2 cellular contexts compared by ENCODE assay signal in genomic region chr1:212862111-212862690, GRCh38.
TF ChIP-seq lines count a peak whose summit lies in the region.

No MANE protein-coding gene starts in this region.

TF ChIP-seq in HEK293, 187 proteins besides CTCF, POLR2A, EP300 and RAD21:
- TF ChIP-seq ZNF133 (tag by site-specific recombination; IDR thresholded peaks at IDR 0.05), result peak; percentile 53; the same call in 1 of the 2 replicates
- no peak for TF ChIP-seq KLF8 (tag by site-specific recombination; IDR thresholded peaks at IDR 0.05)
- peak; percentile 89 for TF ChIP-seq ZNF146 (tag by site-specific recombination; IDR thresholded peaks at IDR 0.05)

TF ChIP-seq in GM12878, 131 proteins besides CTCF, POLR2A, EP300 and RAD21:
- TF ChIP-seq FOS (IDR thresholded peaks at IDR 0.05; ENCODE audit: borderline replicate concordance, extremely low read depth, insufficient read length) (no peak), WRNIP1 (IDR thresholded peaks at IDR 0.05; ENCODE audit: borderline replicate concordance, low read depth, low read length) (no peak), ZBTB40 (IDR thresholded peaks at IDR 0.05; ENCODE audit: borderline replicate concordance) (no peak), ZNF24 (IDR thresholded peaks at IDR 0.05) (peak; percentile 83), PKNOX1 (IDR thresholded peaks at IDR 0.05) (no peak), NFYA (IDR thresholded peaks at IDR 0.05; ENCODE audit: borderline replicate concordance, low read depth, low read length) (no peak), ZNF622 (IDR thresholded peaks at IDR 0.05) (no peak), RELB (IDR thresholded peaks at IDR 0.05; ENCODE audit: low read depth) (no peak), ZNF217 (IDR thresholded peaks at IDR 0.05) (0 out of 2 replicates have a peak, but pooled peaks have one; percentile 28), HCFC1 (IDR thresholded peaks at IDR 0.05; ENCODE audit: low read length) (no peak), RELA (IDR thresholded peaks at IDR 0.05; ENCODE audit: borderline replicate concordance, partially characterized antibody) (no peak), SP1 (IDR thresholded peaks at IDR 0.05; ENCODE audit: low read depth, low read length) (no peak), FOXK2 (IDR thresholded peaks at IDR 0.05) (no peak), GATAD2B (conservative IDR thresholded peaks at IDR 0.05; ENCODE audit: low read depth) (no peak)
